Comparison of ENCODE assay signal across 8 cellular contexts in genomic region chr10:14959221-14960057, GRCh38. TPM values are rescaled to one million over a fixed set of nuclear protein-coding genes. Genes with fewer than 3 reads are reported as not detected.
A peak's percentile ranks its signal among the peaks of the same experiment; 100 is the strongest.
DNase-seq lines count a peak whose midpoint lies in the region; ATAC-seq and TF ChIP-seq lines count a peak whose summit lies in the region.

Gene MEIG1 (plus strand): TSS chr10:14959388. CDS start chr10:14966469, 7,081 bp downstream.

- peak within 1 kb of the TSS; percentile 92 for H3K27ac ChIP-seq in upper lobe of right lung

- intact Hi-C loops in left cardiac atrium (cut with DNase I) = loop anchor here (10.0 kb wide), 2 partner anchors 85 to 135 kb away; partner anchors contain the start of genes RPP38 (in 1 of the 2) and SUV39H2 (in 1 of the 2)
- intact Hi-C loops in posterior vena cava (cut with DNase I) = loop anchor here in 1 of 2 donors (5.0 to 10.0 kb wide), 2 partner anchors 62 to 145 kb away; no protein-coding TSS in a partner anchor
- intact Hi-C loops in upper lobe of right lung (cut with DNase I) = no loop called here

- H3K9me3 ChIP-seq in upper lobe of right lung = no peaks in the 10 kb centered on the region

- H3K36me3 ChIP-seq in upper lobe of right lung = no peaks in the 10 kb centered on the region

- in situ Hi-C loops in GM13976 (cut with MboI; ENCODE audit: low sequenced_read_pairs, unreplicated experiment) = loop anchor here (25.0 kb wide), 1 partner anchor 447 kb away; no protein-coding TSS in a partner anchor

- TF ChIP-seq CTCF in GM13976 (IDR thresholded peaks at IDR 0.05; ENCODE audit: borderline replicate concordance, control extremely low read depth, extremely low read depth, insufficient read depth, missing control alignments) (no peak), upper lobe of right lung (IDR thresholded peaks at IDR 0.05) (no peak)

- H3K4me3 ChIP-seq in upper lobe of right lung = peak within 1 kb of the TSS; percentile 95

- ATAC-seq in HG02852 (IDR thresholded peaks at IDR 0.05; ENCODE audit: unreplicated experiment) = peak; percentile 82
- peak; percentile 96 to 99 for ATAC-seq in left cardiac atrium
- peak; percentile 98 for ATAC-seq in upper lobe of right lung

- H3K4me1 ChIP-seq in upper lobe of right lung = peaks cover 3% of the 10 kb centered on the region

- DNase-seq in GM13976 (ENCODE audit: low spot score) = peak; percentile 94
- peak; percentile 74 for DNase-seq in NCI-H1436 treated with DMSO at 0.1 percent for 48 hours (lab: John Stamatoyannopoulos, UW)
- peak; percentile 78 for DNase-seq in T follicular helper cell (ENCODE audit: low read depth)
- peak; percentile 95 for DNase-seq in amniotic epithelial cell (ENCODE audit: low read depth)
- peak; percentile 92 for DNase-seq in left cardiac atrium
- peak; percentile 98 for DNase-seq in posterior vena cava (ENCODE audit: low spot score)
- DNase-seq in upper lobe of right lung = peak; percentile 97

- no peaks in the 10 kb centered on the region for H3K27me3 ChIP-seq in upper lobe of right lung

RNA-seq across cellular contexts. Expression of gene MEIG1, which starts in this region (rescaled TPM):
- total RNA-seq in left cardiac atrium = not detected
- total RNA-seq in posterior vena cava = not detected
- not detected for total RNA-seq in upper lobe of right lung

Comparison
In these comparisons a context has a peak if more than half of its experiments do, and no peak if none do; other contexts are left out.
1. Peak in every context shown above with its lines: DNase-seq, ATAC-seq, H3K4me3 ChIP-seq and H3K27ac ChIP-seq.
2. Peak in DNase-seq and ATAC-seq in left cardiac atrium; RNA of the gene not detected or under 1 TPM.
3. Peak in DNase-seq in posterior vena cava; RNA of the gene not detected or under 1 TPM.
4. Peak in DNase-seq, ATAC-seq, H3K4me3 ChIP-seq and H3K27ac ChIP-seq in upper lobe of right lung; RNA of the gene not detected or under 1 TPM.